27 cellular contexts compared by ENCODE assay signal in genomic region chr9:136357326-136357725, GRCh38. TPM values are rescaled to one million over a fixed set of nuclear protein-coding genes. Genes with fewer than 3 reads are reported as not detected.
"Had no signal": no experiment of that assay in that cellular context is flagged by ENCODE, and none has a peak within 500 bp of the region (broad histone marks: within the 10 kb centered on the region; RNA-seq: fewer than 3 reads in every experiment).

No MANE protein-coding gene starts in this region.

- H3K27ac ChIP-seq: adrenal gland, SJCRH30, VCaP had no signal

- H3K27ac Mint-ChIP-seq: activated CD4-positive, alpha-beta memory T cell treated with anti-CD3 and anti-CD28 coated beads for 36 hours; activated CD4-positive, alpha-beta T cell treated with anti-CD3 and anti-CD28 coated beads, Interleukin-2, amount 10 ng/mL, durations not matched to agents 7 days and 5 days; activated naive CD4-positive, alpha-beta T cell treated with anti-CD3 and anti-CD28 coated beads, Interleukin-2, amount 10 ng/mL, durations not matched to agents 7 days and 5 days; activated naive CD8-positive, alpha-beta T cell treated with anti-CD3 and anti-CD28 coated beads, Interleukin-2, amount 10 ng/mL, durations not matched to agents 7 days and 5 days had no signal

- H3K4me2 ChIP-seq: SK-N-SH had no signal

- H3K4me1 ChIP-seq: SJCRH30 had no signal

- H3K4me1 Mint-ChIP-seq: activated CD4-positive, alpha-beta T cell treated with anti-CD3 and anti-CD28 coated beads, Interleukin-2, amount 10 ng/mL, durations not matched to agents 7 days and 5 days; activated naive CD4-positive, alpha-beta T cell treated with anti-CD3 and anti-CD28 coated beads, Interleukin-2, amount 10 ng/mL, durations not matched to agents 7 days and 5 days; activated naive CD8-positive, alpha-beta T cell treated with anti-CD3 and anti-CD28 coated beads, Interleukin-2, amount 10 ng/mL, durations not matched to agents 7 days and 5 days had no signal

- H3K27me3 ChIP-seq: adrenal gland, SJCRH30 had no signal

- H3K4me3 ChIP-seq: adrenal gland, SJCRH30 had no signal

- H3K9me3 Mint-ChIP-seq: activated CD4-positive, alpha-beta memory T cell treated with anti-CD3 and anti-CD28 coated beads for 36 hours; activated CD4-positive, alpha-beta T cell treated with anti-CD3 and anti-CD28 coated beads, Interleukin-2, amount 10 ng/mL, durations not matched to agents 7 days and 5 days; activated naive CD4-positive, alpha-beta T cell treated with anti-CD3 and anti-CD28 coated beads, Interleukin-2, amount 10 ng/mL, durations not matched to agents 7 days and 5 days; activated naive CD8-positive, alpha-beta T cell treated with anti-CD3 and anti-CD28 coated beads, Interleukin-2, amount 10 ng/mL, durations not matched to agents 7 days and 5 days; activated T-cell treated with anti-CD3 and anti-CD28 coated beads, Interleukin-2, amount 50 U/mL, for 4 hours had no signal

- H3K36me3 Mint-ChIP-seq: activated CD4-positive, alpha-beta memory T cell treated with anti-CD3 and anti-CD28 coated beads for 36 hours; activated naive CD4-positive, alpha-beta T cell treated with anti-CD3 and anti-CD28 coated beads, Interleukin-2, amount 10 ng/mL, durations not matched to agents 7 days and 5 days; activated naive CD8-positive, alpha-beta T cell treated with anti-CD3 and anti-CD28 coated beads, Interleukin-2, amount 10 ng/mL, durations not matched to agents 7 days and 5 days had no signal

- H3K4me3 Mint-ChIP-seq: activated CD4-positive, alpha-beta memory T cell treated with anti-CD3 and anti-CD28 coated beads for 36 hours; activated CD4-positive, alpha-beta T cell treated with anti-CD3 and anti-CD28 coated beads, Interleukin-2, amount 10 ng/mL, durations not matched to agents 7 days and 5 days; activated naive CD4-positive, alpha-beta T cell treated with anti-CD3 and anti-CD28 coated beads, Interleukin-2, amount 10 ng/mL, durations not matched to agents 7 days and 5 days; activated naive CD8-positive, alpha-beta T cell treated with anti-CD3 and anti-CD28 coated beads, Interleukin-2, amount 10 ng/mL, durations not matched to agents 7 days and 5 days; activated T-cell treated with anti-CD3 and anti-CD28 coated beads, Interleukin-2, amount 50 U/mL, for 4 hours had no signal

- DNase-seq: activated CD4-positive, alpha-beta memory T cell treated with anti-CD3 and anti-CD28 coated beads for 36 hours; activated CD4-positive, alpha-beta T cell treated with anti-CD3 and anti-CD28 coated beads, Interleukin-2, amount 10 ng/mL, durations not matched to agents 7 days and 5 days; activated CD4-positive, CD25-positive, alpha-beta regulatory T cell; activated CD8-positive, alpha-beta memory T cell treated with anti-CD3 and anti-CD28 coated beads for 24 hours; activated gamma-delta T cell treated with Interleukin-2 at 50 U/mL for 16 hours; activated naive CD4-positive, alpha-beta T cell treated with anti-CD3 and anti-CD28 coated beads, Interleukin-2, amount 10 ng/mL, durations not matched to agents 7 days and 5 days; activated naive CD8-positive, alpha-beta T cell treated with anti-CD3 and anti-CD28 coated beads, Interleukin-2, amount 10 ng/mL, durations not matched to agents 7 days and 5 days; activated T-cell treated with anti-CD3 and anti-CD28 coated beads, Interleukin-2, amount 50 U/mL, for 4 hours; anterior cingulate cortex; Karpas-422; MM.1S; NCI-H1105; NCI-H1436; NCI-H1694 treated with DMSO at 0.1 percent for 48 hours; NCI-H2029 treated with DMSO at 0.1 percent for 48 hours; NCI-H345; NCI-H510A; NCI-H526 treated with DMSO at 0.1 percent for 48 hours; NCI-H82; SJCRH30; SK-N-SH; T-helper 1 cell had no signal

- H3K27me3 Mint-ChIP-seq: activated CD4-positive, alpha-beta memory T cell treated with anti-CD3 and anti-CD28 coated beads for 36 hours; activated CD4-positive, alpha-beta T cell treated with anti-CD3 and anti-CD28 coated beads, Interleukin-2, amount 10 ng/mL, durations not matched to agents 7 days and 5 days; activated naive CD4-positive, alpha-beta T cell treated with anti-CD3 and anti-CD28 coated beads, Interleukin-2, amount 10 ng/mL, durations not matched to agents 7 days and 5 days; activated naive CD8-positive, alpha-beta T cell treated with anti-CD3 and anti-CD28 coated beads, Interleukin-2, amount 10 ng/mL, durations not matched to agents 7 days and 5 days had no signal

- H3K9ac ChIP-seq: SK-N-SH had no signal

- H3K9me3 ChIP-seq: adrenal gland, SJCRH30, SK-N-SH had no signal

- H3K36me3 ChIP-seq: adrenal gland, SJCRH30 had no signal

- ATAC-seq: activated T-cell treated with anti-CD3 and anti-CD28 coated beads, Interleukin-2, amount 50 U/mL, for 4 hours; Right ventricle myocardium inferior had no signal

RNA-seq across cellular contexts. Expression of gene CARD9, which starts 16.1 kb away (rescaled TPM):
- total RNA-seq: RPMI7951 had no signal

RNA-seq across cellular contexts. Expression of gene GPSM1, which starts 30.0 kb away (rescaled TPM):
- total RNA-seq: OCI-LY7 had no signal
